ENCODE assay signal across 1 cellular context in the genomic region with DNA sequence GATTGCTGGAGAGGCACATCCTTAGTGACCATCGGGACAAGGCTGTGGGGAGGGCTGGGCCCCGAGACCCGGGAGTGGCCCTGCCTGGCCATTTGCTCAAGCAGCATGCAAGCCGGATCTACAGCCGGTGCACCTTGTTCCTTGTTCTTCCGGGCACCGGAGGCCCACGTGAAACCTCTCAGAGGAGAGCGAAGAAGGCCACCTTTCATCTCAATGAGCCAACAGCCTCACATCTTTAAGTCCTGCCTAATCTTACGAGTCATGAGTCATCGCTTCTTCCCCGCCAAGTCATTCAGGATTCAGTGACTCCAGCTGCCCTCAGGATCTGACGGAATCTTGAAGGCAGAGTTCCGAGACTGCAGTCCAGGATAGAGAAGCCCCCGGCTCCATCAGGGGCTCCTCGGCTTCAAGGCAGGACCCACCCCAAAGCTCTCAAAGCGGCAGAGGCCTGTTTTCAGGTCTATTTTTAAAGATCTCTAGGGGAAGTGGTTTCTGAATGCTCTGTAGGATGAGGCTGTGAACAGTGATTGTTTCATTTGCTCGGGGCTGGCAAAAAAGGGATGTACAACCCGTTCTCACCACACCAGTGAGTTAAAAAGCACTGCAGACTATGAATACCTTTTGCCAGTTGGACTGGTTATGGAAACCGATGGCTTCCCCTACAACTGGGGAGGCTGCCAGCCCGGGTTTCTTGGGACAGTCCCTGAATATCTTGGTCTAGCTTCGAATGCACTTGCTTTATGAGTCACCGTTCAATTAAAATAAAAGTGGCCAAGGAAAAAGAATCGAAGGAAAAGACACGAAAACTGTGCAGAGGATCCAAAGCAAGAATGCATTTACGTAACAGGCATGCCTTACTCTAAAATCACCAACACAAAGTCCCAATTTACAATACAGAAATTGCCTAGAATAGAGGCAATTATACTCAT.
TF ChIP-seq lines count a peak whose summit lies in the region.

No MANE protein-coding gene starts in this region.

TF ChIP-seq in WTC11, 78 proteins besides CTCF, POLR2A, EP300 and RAD21 (continued from another document):
- TF ChIP-seq, protein P1, sequence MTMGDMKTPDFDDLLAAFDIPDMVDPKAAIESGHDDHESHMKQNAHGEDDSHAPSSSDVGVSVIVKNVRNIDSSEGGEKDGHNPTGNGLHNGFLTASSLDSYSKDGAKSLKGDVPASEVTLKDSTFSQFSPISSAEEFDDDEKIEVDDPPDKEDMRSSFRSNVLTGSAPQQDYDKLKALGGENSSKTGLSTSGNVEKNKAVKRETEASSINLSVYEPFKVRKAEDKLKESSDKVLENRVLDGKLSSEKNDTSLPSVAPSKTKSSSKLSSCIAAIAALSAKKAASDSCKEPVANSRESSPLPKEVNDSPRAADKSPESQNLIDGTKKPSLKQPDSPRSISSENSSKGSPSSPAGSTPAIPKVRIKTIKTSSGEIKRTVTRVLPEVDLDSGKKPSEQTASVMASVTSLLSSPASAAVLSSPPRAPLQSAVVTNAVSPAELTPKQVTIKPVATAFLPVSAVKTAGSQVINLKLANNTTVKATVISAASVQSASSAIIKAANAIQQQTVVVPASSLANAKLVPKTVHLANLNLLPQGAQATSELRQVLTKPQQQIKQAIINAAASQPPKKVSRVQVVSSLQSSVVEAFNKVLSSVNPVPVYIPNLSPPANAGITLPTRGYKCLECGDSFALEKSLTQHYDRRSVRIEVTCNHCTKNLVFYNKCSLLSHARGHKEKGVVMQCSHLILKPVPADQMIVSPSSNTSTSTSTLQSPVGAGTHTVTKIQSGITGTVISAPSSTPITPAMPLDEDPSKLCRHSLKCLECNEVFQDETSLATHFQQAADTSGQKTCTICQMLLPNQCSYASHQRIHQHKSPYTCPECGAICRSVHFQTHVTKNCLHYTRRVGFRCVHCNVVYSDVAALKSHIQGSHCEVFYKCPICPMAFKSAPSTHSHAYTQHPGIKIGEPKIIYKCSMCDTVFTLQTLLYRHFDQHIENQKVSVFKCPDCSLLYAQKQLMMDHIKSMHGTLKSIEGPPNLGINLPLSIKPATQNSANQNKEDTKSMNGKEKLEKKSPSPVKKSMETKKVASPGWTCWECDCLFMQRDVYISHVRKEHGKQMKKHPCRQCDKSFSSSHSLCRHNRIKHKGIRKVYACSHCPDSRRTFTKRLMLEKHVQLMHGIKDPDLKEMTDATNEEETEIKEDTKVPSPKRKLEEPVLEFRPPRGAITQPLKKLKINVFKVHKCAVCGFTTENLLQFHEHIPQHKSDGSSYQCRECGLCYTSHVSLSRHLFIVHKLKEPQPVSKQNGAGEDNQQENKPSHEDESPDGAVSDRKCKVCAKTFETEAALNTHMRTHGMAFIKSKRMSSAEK (CRISPR knock-in tag; IDR thresholded peaks at IDR 0.05; ENCODE audit: borderline replicate concordance) = no peak
- TF ChIP-seq, protein P2, sequence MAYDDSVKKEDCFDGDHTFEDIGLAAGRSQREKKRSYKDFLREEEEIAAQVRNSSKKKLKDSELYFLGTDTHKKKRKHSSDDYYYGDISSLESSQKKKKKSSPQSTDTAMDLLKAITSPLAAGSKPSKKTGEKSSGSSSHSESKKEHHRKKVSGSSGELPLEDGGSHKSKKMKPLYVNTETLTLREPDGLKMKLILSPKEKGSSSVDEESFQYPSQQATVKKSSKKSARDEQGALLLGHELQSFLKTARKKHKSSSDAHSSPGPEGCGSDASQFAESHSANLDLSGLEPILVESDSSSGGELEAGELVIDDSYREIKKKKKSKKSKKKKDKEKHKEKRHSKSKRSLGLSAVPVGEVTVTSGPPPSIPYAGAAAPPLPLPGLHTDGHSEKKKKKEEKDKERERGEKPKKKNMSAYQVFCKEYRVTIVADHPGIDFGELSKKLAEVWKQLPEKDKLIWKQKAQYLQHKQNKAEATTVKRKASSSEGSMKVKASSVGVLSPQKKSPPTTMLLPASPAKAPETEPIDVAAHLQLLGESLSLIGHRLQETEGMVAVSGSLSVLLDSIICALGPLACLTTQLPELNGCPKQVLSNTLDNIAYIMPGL (CRISPR knock-in tag; IDR thresholded peaks at IDR 0.05) = no peak
- TF ChIP-seq RELA (CRISPR knock-in tag; IDR thresholded peaks at IDR 0.05; ENCODE audit: borderline replicate concordance) (no peak), TP53 (CRISPR knock-in tag; IDR thresholded peaks at IDR 0.05) (no peak), ZBTB21 (CRISPR knock-in tag; IDR thresholded peaks at IDR 0.05; ENCODE audit: borderline replicate concordance) (no peak), EMX1 (CRISPR knock-in tag; IDR thresholded peaks at IDR 0.05) (no peak), ZNF416 (CRISPR knock-in tag; IDR thresholded peaks at IDR 0.05) (no peak), CREB1 (CRISPR knock-in tag; IDR thresholded peaks at IDR 0.05) (no peak), ESRRA (CRISPR knock-in tag; IDR thresholded peaks at IDR 0.05; ENCODE audit: borderline replicate concordance) (no peak), MXD4 (CRISPR knock-in tag; IDR thresholded peaks at IDR 0.05; ENCODE audit: borderline replicate concordance) (no peak)
- TF ChIP-seq, protein P3, sequence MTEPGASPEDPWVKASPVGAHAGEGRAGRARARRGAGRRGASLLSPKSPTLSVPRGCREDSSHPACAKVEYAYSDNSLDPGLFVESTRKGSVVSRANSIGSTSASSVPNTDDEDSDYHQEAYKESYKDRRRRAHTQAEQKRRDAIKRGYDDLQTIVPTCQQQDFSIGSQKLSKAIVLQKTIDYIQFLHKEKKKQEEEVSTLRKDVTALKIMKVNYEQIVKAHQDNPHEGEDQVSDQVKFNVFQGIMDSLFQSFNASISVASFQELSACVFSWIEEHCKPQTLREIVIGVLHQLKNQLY (CRISPR knock-in tag; IDR thresholded peaks at IDR 0.05) = no peak
- TF ChIP-seq, protein P4, sequence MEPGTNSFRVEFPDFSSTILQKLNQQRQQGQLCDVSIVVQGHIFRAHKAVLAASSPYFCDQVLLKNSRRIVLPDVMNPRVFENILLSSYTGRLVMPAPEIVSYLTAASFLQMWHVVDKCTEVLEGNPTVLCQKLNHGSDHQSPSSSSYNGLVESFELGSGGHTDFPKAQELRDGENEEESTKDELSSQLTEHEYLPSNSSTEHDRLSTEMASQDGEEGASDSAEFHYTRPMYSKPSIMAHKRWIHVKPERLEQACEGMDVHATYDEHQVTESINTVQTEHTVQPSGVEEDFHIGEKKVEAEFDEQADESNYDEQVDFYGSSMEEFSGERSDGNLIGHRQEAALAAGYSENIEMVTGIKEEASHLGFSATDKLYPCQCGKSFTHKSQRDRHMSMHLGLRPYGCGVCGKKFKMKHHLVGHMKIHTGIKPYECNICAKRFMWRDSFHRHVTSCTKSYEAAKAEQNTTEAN (CRISPR knock-in tag; IDR thresholded peaks at IDR 0.05) = no peak
- TF ChIP-seq, protein P5, sequence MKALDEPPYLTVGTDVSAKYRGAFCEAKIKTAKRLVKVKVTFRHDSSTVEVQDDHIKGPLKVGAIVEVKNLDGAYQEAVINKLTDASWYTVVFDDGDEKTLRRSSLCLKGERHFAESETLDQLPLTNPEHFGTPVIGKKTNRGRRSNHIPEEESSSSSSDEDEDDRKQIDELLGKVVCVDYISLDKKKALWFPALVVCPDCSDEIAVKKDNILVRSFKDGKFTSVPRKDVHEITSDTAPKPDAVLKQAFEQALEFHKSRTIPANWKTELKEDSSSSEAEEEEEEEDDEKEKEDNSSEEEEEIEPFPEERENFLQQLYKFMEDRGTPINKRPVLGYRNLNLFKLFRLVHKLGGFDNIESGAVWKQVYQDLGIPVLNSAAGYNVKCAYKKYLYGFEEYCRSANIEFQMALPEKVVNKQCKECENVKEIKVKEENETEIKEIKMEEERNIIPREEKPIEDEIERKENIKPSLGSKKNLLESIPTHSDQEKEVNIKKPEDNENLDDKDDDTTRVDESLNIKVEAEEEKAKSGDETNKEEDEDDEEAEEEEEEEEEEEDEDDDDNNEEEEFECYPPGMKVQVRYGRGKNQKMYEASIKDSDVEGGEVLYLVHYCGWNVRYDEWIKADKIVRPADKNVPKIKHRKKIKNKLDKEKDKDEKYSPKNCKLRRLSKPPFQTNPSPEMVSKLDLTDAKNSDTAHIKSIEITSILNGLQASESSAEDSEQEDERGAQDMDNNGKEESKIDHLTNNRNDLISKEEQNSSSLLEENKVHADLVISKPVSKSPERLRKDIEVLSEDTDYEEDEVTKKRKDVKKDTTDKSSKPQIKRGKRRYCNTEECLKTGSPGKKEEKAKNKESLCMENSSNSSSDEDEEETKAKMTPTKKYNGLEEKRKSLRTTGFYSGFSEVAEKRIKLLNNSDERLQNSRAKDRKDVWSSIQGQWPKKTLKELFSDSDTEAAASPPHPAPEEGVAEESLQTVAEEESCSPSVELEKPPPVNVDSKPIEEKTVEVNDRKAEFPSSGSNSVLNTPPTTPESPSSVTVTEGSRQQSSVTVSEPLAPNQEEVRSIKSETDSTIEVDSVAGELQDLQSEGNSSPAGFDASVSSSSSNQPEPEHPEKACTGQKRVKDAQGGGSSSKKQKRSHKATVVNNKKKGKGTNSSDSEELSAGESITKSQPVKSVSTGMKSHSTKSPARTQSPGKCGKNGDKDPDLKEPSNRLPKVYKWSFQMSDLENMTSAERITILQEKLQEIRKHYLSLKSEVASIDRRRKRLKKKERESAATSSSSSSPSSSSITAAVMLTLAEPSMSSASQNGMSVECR (CRISPR knock-in tag; IDR thresholded peaks at IDR 0.05; ENCODE audit: borderline replicate concordance) = no peak
